Comparison of ENCODE assay signal across 31 cellular contexts in genomic region chr16:14495213-14496046, GRCh38.
DNase-seq lines count a peak whose midpoint lies in the region; ATAC-seq and TF ChIP-seq lines count a peak whose summit lies in the region.
"Had no signal": no experiment of that assay in that cellular context is flagged by ENCODE, and none has a peak within 500 bp of the region (broad histone marks: within the 10 kb centered on the region; RNA-seq: fewer than 3 reads in every experiment).

No MANE protein-coding gene starts in this region.

- H3K4me1 Mint-ChIP-seq in activated CD4-positive, alpha-beta T cell treated with anti-CD3 and anti-CD28 coated beads for 36 hours = peaks cover 25% of the 10 kb centered on the region
- H3K4me1 Mint-ChIP-seq in natural killer cell (peaks cover 59 to 66% of the 10 kb centered on the region in 2 donors), nephron progenitor cell (peaks cover 52% of the 10 kb centered on the region)
- peaks cover 50 to 52% of the 10 kb centered on the region in 2 donors for H3K4me1 Mint-ChIP-seq in natural killer cell treated with Interleukin-12 subunit alpha and Interleukin-12 subunit beta and Interleukin-15 and Interleukin-18, amount 100 ng/mL, for 72 hours (ENCODE audit: low read depth in 2 of 2)

- intact Hi-C loops in activated CD4-positive, alpha-beta T cell treated with anti-CD3 and anti-CD28 coated beads for 36 hours (cut with DNase I, micrococcal nuclease) = no loop called here
- intact Hi-C loops in natural killer cell (cut with micrococcal nuclease) = loop anchor here (10.0 kb wide), 1 partner anchor 49 kb away; no protein-coding TSS in a partner anchor

- CTCF ChIA-PET in activated CD4-positive, alpha-beta T cell treated with anti-CD3 and anti-CD28 coated beads for 36 hours (lab: Charles Lee) = no interaction called here

- peaks cover 16% of the 10 kb centered on the region for H3K36me3 Mint-ChIP-seq in activated CD4-positive, alpha-beta T cell treated with anti-CD3 and anti-CD28 coated beads for 36 hours (ENCODE audit: low read depth)
- H3K36me3 Mint-ChIP-seq in natural killer cell = no peaks in the 10 kb centered on the region
- peaks cover 10% of the 10 kb centered on the region for H3K36me3 Mint-ChIP-seq in natural killer cell treated with Interleukin-12 subunit alpha and Interleukin-12 subunit beta and Interleukin-15 and Interleukin-18, amount 100 ng/mL, for 72 hours
- peaks cover 11% of the 10 kb centered on the region for H3K36me3 Mint-ChIP-seq in nephron progenitor cell (ENCODE audit: low read depth)

- no peak for DNase-seq in activated CD4-positive, alpha-beta T cell treated with anti-CD3 and anti-CD28 coated beads for 36 hours
- no peak for DNase-seq in activated CD4-positive, alpha-beta T cell treated with anti-CD3 and anti-CD28 coated beads, Interleukin-2, amount 50 U/mL, for 1 hour
- no peak for DNase-seq in natural killer cell
- no peak for DNase-seq in natural killer cell treated with Interleukin-12 subunit alpha and Interleukin-12 subunit beta and Interleukin-15 and Interleukin-18, amount 100 ng/mL, for 72 hours (ENCODE audit: low spot score)
- no peak for DNase-seq in nephron progenitor cell
- no peak for DNase-seq in GM19238 (ENCODE audit: insufficient read length, low spot score)
- no peak for DNase-seq in NOMO-1 treated with DMSO at 0.1 percent for 48 hours (lab: John Stamatoyannopoulos, UW; ENCODE audit: unreplicated experiment)
- DNase-seq in D341Med (ENCODE audit: low spot score) = no peak
- DNase-seq: activated B cell treated with CpG ODN at 0.5 μM for 24 hours; activated CD4-positive, alpha-beta T cell treated with anti-CD3 and anti-CD28 coated beads, Interleukin-2, amount 50 U/mL, for 48 hours; activated CD8-positive, alpha-beta memory T cell treated with anti-CD3 and anti-CD28 coated beads, Interleukin-2, amount 50 U/mL, for 4 hours; activated naive CD4-positive, alpha-beta T cell treated with anti-CD3 and anti-CD28 coated beads, Interleukin-2, amount 50 U/mL, for 16 hours; amniotic stem cell; brain microvascular endothelial cell; Calu3; DMS79 treated with DMSO at 0.1 percent for 48 hours; dorsolateral prefrontal cortex; GDM1; GOT3; hippocampal formation; NCI-H1105; NCI-H187; NCI-H2171 treated with DMSO at 0.1 percent for 48 hours; NCI-H510A; nucleus accumbens; RPMI8226; T-helper 1 cell; trophoblast cell had no signal

- H3K4me3 Mint-ChIP-seq in activated CD4-positive, alpha-beta T cell treated with anti-CD3 and anti-CD28 coated beads for 36 hours = no peak overlapping the region
- H3K4me3 Mint-ChIP-seq in natural killer cell (peak overlapping the region; percentile 47), nephron progenitor cell (peak overlapping the region; percentile 5)
- no peak overlapping the region for H3K4me3 Mint-ChIP-seq in natural killer cell treated with Interleukin-12 subunit alpha and Interleukin-12 subunit beta and Interleukin-15 and Interleukin-18, amount 100 ng/mL, for 72 hours
- H3K4me3 Mint-ChIP-seq: activated B cell treated with CpG ODN at 0.5 μM for 24 hours; stimulated activated memory B cell treated with anti-CD40 and anti-IgM and Interleukin-4, amounts not matched to agents 10 μg/mL and 1 μg/mL and 100 μg/mL, for 72 hours had no signal

- no peaks in the 10 kb centered on the region for H3K27me3 Mint-ChIP-seq in activated CD4-positive, alpha-beta T cell treated with anti-CD3 and anti-CD28 coated beads for 36 hours
- H3K27me3 Mint-ChIP-seq in natural killer cell (ENCODE audit: low read depth in 2 of 2) (no peaks in the 10 kb centered on the region), nephron progenitor cell (ENCODE audit: low read depth, poor library complexity) (peaks cover 3% of the 10 kb centered on the region)
- H3K27me3 Mint-ChIP-seq in natural killer cell treated with Interleukin-12 subunit alpha and Interleukin-12 subunit beta and Interleukin-15 and Interleukin-18, amount 100 ng/mL, for 72 hours = no peaks in the 10 kb centered on the region
- H3K27me3 Mint-ChIP-seq: activated B cell treated with CpG ODN at 0.5 μM for 24 hours; stimulated activated memory B cell treated with anti-CD40 and anti-IgM and Interleukin-4, amounts not matched to agents 10 μg/mL and 1 μg/mL and 100 μg/mL, for 72 hours had no signal

- no peak for ATAC-seq in activated CD4-positive, alpha-beta T cell treated with anti-CD3 and anti-CD28 coated beads for 36 hours
- peak in 2 of 3 donors; percentile 42 to 53 for ATAC-seq in natural killer cell
- ATAC-seq in natural killer cell treated with Interleukin-12 subunit alpha and Interleukin-12 subunit beta and Interleukin-15 and Interleukin-18, amount 100 ng/mL, for 72 hours = no peak
- ATAC-seq: gastroesophageal sphincter; K562; stimulated activated memory B cell treated with anti-CD40 and anti-IgM and Interleukin-4, amounts not matched to agents 10 μg/mL and 1 μg/mL and 100 μg/mL, for 72 hours had no signal

- no peak for TF ChIP-seq CTCF in natural killer cell (IDR thresholded peaks at IDR 0.05)
- no peak for TF ChIP-seq CTCF in nephron progenitor cell (IDR thresholded peaks at IDR 0.05)

- no peaks in the 10 kb centered on the region for H3K9me3 Mint-ChIP-seq in activated CD4-positive, alpha-beta T cell treated with anti-CD3 and anti-CD28 coated beads for 36 hours (ENCODE audit: low read depth)
- H3K9me3 Mint-ChIP-seq in natural killer cell (no peaks in the 10 kb centered on the region), nephron progenitor cell (no peaks in the 10 kb centered on the region)
- H3K9me3 Mint-ChIP-seq in natural killer cell treated with Interleukin-12 subunit alpha and Interleukin-12 subunit beta and Interleukin-15 and Interleukin-18, amount 100 ng/mL, for 72 hours = no peaks in the 10 kb centered on the region
- H3K9me3 Mint-ChIP-seq: activated B cell treated with CpG ODN at 0.5 μM for 24 hours; stimulated activated memory B cell treated with anti-CD40 and anti-IgM and Interleukin-4, amounts not matched to agents 10 μg/mL and 1 μg/mL and 100 μg/mL, for 72 hours had no signal

- peak overlapping the region; percentile 32 for H3K27ac Mint-ChIP-seq in activated CD4-positive, alpha-beta T cell treated with anti-CD3 and anti-CD28 coated beads for 36 hours
- H3K27ac Mint-ChIP-seq in natural killer cell (peak overlapping the region; percentile 80), nephron progenitor cell (no peak overlapping the region)
- H3K27ac Mint-ChIP-seq in natural killer cell treated with Interleukin-12 subunit alpha and Interleukin-12 subunit beta and Interleukin-15 and Interleukin-18, amount 100 ng/mL, for 72 hours = peak overlapping the region in 1 of 2 donors; percentile 76
- H3K27ac Mint-ChIP-seq: activated B cell treated with CpG ODN at 0.5 μM for 24 hours; stimulated activated memory B cell treated with anti-CD40 and anti-IgM and Interleukin-4, amounts not matched to agents 10 μg/mL and 1 μg/mL and 100 μg/mL, for 72 hours had no signal

- POLR2A ChIA-PET in activated CD4-positive, alpha-beta T cell treated with anti-CD3 and anti-CD28 coated beads for 36 hours (lab: Charles Lee) = interaction anchor here (0.6 kb wide), 1 partner anchor 151 kb away, joined by 3 read pairs; no protein-coding TSS in a partner anchor

Comparison
In these comparisons a context has a peak if more than half of its experiments do, and no peak if none do; other contexts are left out.
1. ATAC-seq: peak in natural killer cell (2 of 3); none in activated CD4-positive, alpha-beta T cell treated with anti-CD3 and anti-CD28 coated beads for 36 hours (single experiment) and natural killer cell treated with Interleukin-12 subunit alpha and Interleukin-12 subunit beta and Interleukin-15 and Interleukin-18, amount 100 ng/mL, for 72 hours (0 of 2).
2. H3K4me3 Mint-ChIP-seq: peak in natural killer cell (single experiment) and nephron progenitor cell (single experiment); none in activated CD4-positive, alpha-beta T cell treated with anti-CD3 and anti-CD28 coated beads for 36 hours (single experiment) and natural killer cell treated with Interleukin-12 subunit alpha and Interleukin-12 subunit beta and Interleukin-15 and Interleukin-18, amount 100 ng/mL, for 72 hours (single experiment).